In genomic region chr10:106565546-106565945, GRCh38 we compare ENCODE assay signal across 26 cellular contexts.
DNase-seq lines count a peak whose midpoint lies in the region; ATAC-seq lines count a peak whose summit lies in the region.
"Had no signal": no experiment of that assay in that cellular context is flagged by ENCODE, and none has a peak within 500 bp of the region (broad histone marks: within the 10 kb centered on the region; RNA-seq: fewer than 3 reads in every experiment).

No MANE protein-coding gene starts in this region.

- H3K9ac ChIP-seq in adipocyte (ENCODE audit: low read length) (no peak overlapping the region), mesenchymal stem cell (ENCODE audit: low read length) (no peak overlapping the region)
- H3K9ac ChIP-seq: SK-N-SH had no signal

- H4K91ac ChIP-seq in mesenchymal stem cell (ENCODE audit: low read length), result no peak overlapping the region

- H2AK5ac ChIP-seq in mesenchymal stem cell (ENCODE audit: low read length, severe bottlenecking), result no peak overlapping the region

- no peak overlapping the region for H2BK15ac ChIP-seq in mesenchymal stem cell (ENCODE audit: low read depth, poor library complexity, severe bottlenecking)

- no peak overlapping the region for H3K23ac ChIP-seq in mesenchymal stem cell (ENCODE audit: low read length in 2 of 2)

- no peak overlapping the region for H2BK12ac ChIP-seq in mesenchymal stem cell (ENCODE audit: low read length in 2 of 2)

- H3K36me3 ChIP-seq in adipocyte (ENCODE audit: control insufficient read depth, insufficient read depth, low read length, severe bottlenecking) (no peaks in the 10 kb centered on the region), mesenchymal stem cell (ENCODE audit: control insufficient read depth in 1 of 2, insufficient read depth in 2 of 2, low read depth in 1 of 2, low read length in 2 of 2) (no peaks in the 10 kb centered on the region)
- H3K36me3 ChIP-seq: cardiac muscle cell, heart left ventricle, pancreas, upper lobe of right lung had no signal

- H2AFZ ChIP-seq in mesenchymal stem cell (ENCODE audit: low read depth, low read length), result no peak overlapping the region

- H2BK120ac ChIP-seq in mesenchymal stem cell (ENCODE audit: low read depth, low read length), result no peak overlapping the region

- H3K4me2 ChIP-seq in mesenchymal stem cell (ENCODE audit: low read length, poor library complexity, severe bottlenecking), result no peak overlapping the region
- H3K4me2 ChIP-seq: SK-N-SH had no signal

- no peak overlapping the region for H3K4ac ChIP-seq in mesenchymal stem cell (ENCODE audit: low read depth in 1 of 2, low read length in 2 of 2)

- 67% methylated on average over 3 of the region's 3 CpGs for WGBS in mesenchymal stem cell

- peak; percentile 29 for DNase-seq in H4 (ENCODE audit: low spot score)
- DNase-seq in adipocyte (ENCODE audit: low read depth), result peak; percentile 84
- DNase-seq in mesenchymal stem cell, result peak; percentile 37
- DNase-seq in NCI-H1048 (lab: John Stamatoyannopoulos, UW), result no peak
- no peak for DNase-seq in nucleus accumbens (lab: John Stamatoyannopoulos, UW)
- DNase-seq: activated CD4-positive, alpha-beta T cell treated with anti-CD3 and anti-CD28 coated beads for 48 hours; activated gamma-delta T cell treated with Interleukin-2 at 50 U/mL for 16 hours; activated T-cell treated with anti-CD3 and anti-CD28 coated beads, Interleukin-2, amount 50 U/mL, for 24 hours; cortex of kidney; DMS79 treated with DMSO at 0.1 percent for 48 hours; heart left ventricle; Kasumi-1; left cardiac atrium; NCI-H1694; pancreas; RPMI8226; SK-N-SH; stimulated activated CD4-positive, alpha-beta T cell treated with anti-CD3 and anti-CD28 coated beads, Interleukin-2, amount 100 ng/mL, for 48 hours; T-helper 17 cell; upper lobe of right lung had no signal

- ATAC-seq in esophagus mucosa, result peak; percentile 55
- no peak for ATAC-seq in GM19324 (IDR thresholded peaks at IDR 0.05; ENCODE audit: low FRiP score, unreplicated experiment)
- ATAC-seq: GM12878, heart left ventricle, HepG2, left cardiac atrium, pancreas, T-helper 17 cell, upper lobe of right lung had no signal

- no peak overlapping the region for H3K27ac ChIP-seq in mesenchymal stem cell (ENCODE audit: low read length, poor library complexity, severe bottlenecking)
- H3K27ac ChIP-seq: C4-2B, cardiac muscle cell, heart left ventricle, pancreas, upper lobe of right lung had no signal

- no peak overlapping the region for H3K14ac ChIP-seq in mesenchymal stem cell (ENCODE audit: low read length in 2 of 2)

- no peak overlapping the region for H2BK5ac ChIP-seq in mesenchymal stem cell (ENCODE audit: low read depth, low read length, poor library complexity, severe bottlenecking)

- no peaks in the 10 kb centered on the region for H3K9me3 ChIP-seq in adipocyte (ENCODE audit: control insufficient read depth, low read length)
- no peaks in the 10 kb centered on the region for H3K9me3 ChIP-seq in mesenchymal stem cell (ENCODE audit: control insufficient read depth, low read length)
- H3K9me3 ChIP-seq: heart left ventricle, pancreas, SK-N-SH, upper lobe of right lung had no signal

- H3K4me1 ChIP-seq in adipocyte (ENCODE audit: control insufficient read depth, insufficient read depth, low read length), result peaks cover 9% of the 10 kb centered on the region
- H3K4me1 ChIP-seq in mesenchymal stem cell (ENCODE audit: control insufficient read depth, insufficient read depth, low read depth, low read length), result no peaks in the 10 kb centered on the region
- H3K4me1 ChIP-seq: heart left ventricle, pancreas, upper lobe of right lung had no signal

- H3K4me3 ChIP-seq in adipocyte (ENCODE audit: low read length), result no peak overlapping the region
- no peak overlapping the region for H3K4me3 ChIP-seq in mesenchymal stem cell (ENCODE audit: insufficient read depth in 1 of 2, low read depth in 1 of 2, low read length in 2 of 2)
- H3K4me3 ChIP-seq: cardiac muscle cell, GM12878, heart left ventricle, pancreas, upper lobe of right lung had no signal

- H3K27me3 ChIP-seq in adipocyte (replicated peaks; ENCODE audit: control insufficient read depth, insufficient read depth, low read length), result no peaks in the 10 kb centered on the region
- H3K27me3 ChIP-seq in mesenchymal stem cell (ENCODE audit: control insufficient read depth in 1 of 2, insufficient read depth in 1 of 2, low read length in 2 of 2), result no peaks in the 10 kb centered on the region
- H3K27me3 ChIP-seq: cardiac muscle cell, heart left ventricle, pancreas, upper lobe of right lung had no signal

- H3K79me1 ChIP-seq in mesenchymal stem cell (replicated peaks; ENCODE audit: low read length, poor library complexity, severe bottlenecking), result no peaks in the 10 kb centered on the region

- no peak overlapping the region for H4K8ac ChIP-seq in mesenchymal stem cell (ENCODE audit: low read length)

- H3K18ac ChIP-seq in mesenchymal stem cell (ENCODE audit: low read depth in 1 of 2, low read length in 2 of 2), result peak overlapping the region in 1 of 2 experiments; percentile 24

Comparison
In these comparisons a context has a peak if more than half of its experiments do, and no peak if none do; other contexts are left out.
1. DNase-seq: peak in H4 (single experiment), adipocyte (single experiment) and mesenchymal stem cell (single experiment); none in NCI-H1048 (single experiment) and nucleus accumbens (0 of 56).